Comparison of ENCODE assay signal across 15 cellular contexts in genomic region chr7:43592321-43592720, GRCh38. TPM values are rescaled to one million over a fixed set of nuclear protein-coding genes. Genes with fewer than 3 reads are reported as not detected.
DNase-seq lines count a peak whose midpoint lies in the region; ATAC-seq and TF ChIP-seq lines count a peak whose summit lies in the region.
"Had no signal": no experiment of that assay in that cellular context is flagged by ENCODE, and none has a peak within 500 bp of the region (broad histone marks: within the 10 kb centered on the region; RNA-seq: fewer than 3 reads in every experiment).

No MANE protein-coding gene starts in this region.

- H3K9me3 ChIP-seq in thoracic aorta (no peaks in the 10 kb centered on the region), vagina (no peaks in the 10 kb centered on the region), mucosa of descending colon (no peaks in the 10 kb centered on the region)
- H3K9me3 ChIP-seq: spleen, uterus had no signal

- no peak for TF ChIP-seq CTCF in thoracic aorta (IDR thresholded peaks at IDR 0.05)
- no peak for TF ChIP-seq CTCF in vagina (IDR thresholded peaks at IDR 0.05)
- no peak for TF ChIP-seq CTCF in mucosa of descending colon (IDR thresholded peaks at IDR 0.05)

- H3K4me1 ChIP-seq in thoracic aorta (ENCODE audit: control insufficient read depth in 1 of 2, low read depth in 2 of 2) (peaks cover 44 to 87% of the 10 kb centered on the region in 2 donors), vagina (peaks cover 29% of the 10 kb centered on the region), mucosa of descending colon (ENCODE audit: low read depth) (peaks cover 43% of the 10 kb centered on the region)
- H3K4me1 ChIP-seq: uterus had no signal

- DNase-seq in activated naive CD4-positive, alpha-beta T cell treated with anti-CD3 and anti-CD28 coated beads, Interleukin-2, amount 10 ng/mL, durations not matched to agents 7 days and 5 days: no peak
- no peak for DNase-seq in activated naive CD4-positive, alpha-beta T cell treated with anti-CD3 and anti-CD28 coated beads, Interleukin-2, amount 50 U/mL, for 16 hours
- DNase-seq in T-cell (no peak), glomerular visceral epithelial cell (ENCODE audit: extremely low spot score) (peak; percentile 35), thoracic aorta (ENCODE audit: low spot score) (no peak), vagina (ENCODE audit: extremely low spot score in 2 of 2) (no peak), NCI-H524 (lab: John Stamatoyannopoulos, UW) (no peak), mucosa of descending colon (no peak)
- DNase-seq: activated CD4-positive, CD25-positive, alpha-beta regulatory T cell treated with anti-CD3 and anti-CD28 coated beads, Interleukin-2, amount 50 U/mL, for 72 hours; activated naive CD4-positive, alpha-beta T cell treated with Interleukin-2 at 50 U/mL for 16 hours; cortex of kidney; DMS79; NCI-H1092; spleen; uterus had no signal

- CTCF ChIA-PET in activated naive CD4-positive, alpha-beta T cell treated with anti-CD3 and anti-CD28 coated beads, Interleukin-2, amount 10 ng/mL, durations not matched to agents 7 days and 5 days (lab: Charles Lee): interaction anchor here (1.9 kb wide), 1 partner anchor 10 kb away, joined by 14 read pairs; the partner anchor contains the start of gene STK17A
- CTCF ChIA-PET in T-cell (lab: Charles Lee): interaction anchor here (0.7 to 3.2 kb wide), 4 partner anchors 10 to 107 kb away, joined by 3 to 14 read pairs (median 8); partner anchors contain the start of gene STK17A (in 1 of the 2)

- peaks cover 40% of the 10 kb centered on the region for H3K36me3 Mint-ChIP-seq in activated naive CD4-positive, alpha-beta T cell treated with anti-CD3 and anti-CD28 coated beads, Interleukin-2, amount 10 ng/mL, durations not matched to agents 7 days and 5 days
- H3K36me3 Mint-ChIP-seq in T-cell: peaks cover 22% of the 10 kb centered on the region

- intact Hi-C loops in vagina (cut with DNase I): no loop called here
- intact Hi-C loops in mucosa of descending colon (cut with DNase I, micrococcal nuclease): no loop called here

- H3K27ac ChIP-seq in thoracic aorta (peak overlapping the region; percentile 13 to 66), vagina (no peak overlapping the region)
- H3K27ac ChIP-seq: uterus had no signal

- H3K36me3 ChIP-seq in thoracic aorta (no peaks in the 10 kb centered on the region), vagina (peaks cover 0 to 8% of the 10 kb centered on the region in 2 donors), mucosa of descending colon (ENCODE audit: low read depth) (no peaks in the 10 kb centered on the region)
- H3K36me3 ChIP-seq: uterus had no signal

- POLR2A ChIA-PET in T-cell (lab: Charles Lee): interaction anchor here (0.6 to 1.0 kb wide), 11 partner anchors 10 to 203 kb away, joined by 3 to 9 read pairs (median 4); partner anchors contain the start of gene STK17A (in 1 of the 2)

- H3K27me3 ChIP-seq in thoracic aorta (replicated peaks; ENCODE audit: insufficient read depth): no peaks in the 10 kb centered on the region
- H3K27me3 ChIP-seq in vagina: no peaks in the 10 kb centered on the region
- H3K27me3 ChIP-seq: spleen, uterus had no signal

- H3K27ac Mint-ChIP-seq in activated naive CD4-positive, alpha-beta T cell treated with anti-CD3 and anti-CD28 coated beads, Interleukin-2, amount 10 ng/mL, durations not matched to agents 7 days and 5 days: peak overlapping the region; percentile 24
- H3K27ac Mint-ChIP-seq in T-cell: peak overlapping the region; percentile 80 to 86

- H3K4me1 Mint-ChIP-seq in activated naive CD4-positive, alpha-beta T cell treated with anti-CD3 and anti-CD28 coated beads, Interleukin-2, amount 10 ng/mL, durations not matched to agents 7 days and 5 days: peaks cover 80% of the 10 kb centered on the region
- peaks cover 85 to 86% (median 86%) of the 10 kb centered on the region in 3 donors for H3K4me1 Mint-ChIP-seq in T-cell

- no peaks in the 10 kb centered on the region for H3K27me3 Mint-ChIP-seq in activated naive CD4-positive, alpha-beta T cell treated with anti-CD3 and anti-CD28 coated beads, Interleukin-2, amount 10 ng/mL, durations not matched to agents 7 days and 5 days
- H3K27me3 Mint-ChIP-seq in T-cell: no peaks in the 10 kb centered on the region

- H3K4me3 Mint-ChIP-seq in activated naive CD4-positive, alpha-beta T cell treated with anti-CD3 and anti-CD28 coated beads, Interleukin-2, amount 10 ng/mL, durations not matched to agents 7 days and 5 days: no peak overlapping the region
- H3K4me3 Mint-ChIP-seq in T-cell: peak overlapping the region; percentile 62 to 96 (median 69)

- no peak for TF ChIP-seq POLR2A in vagina (IDR thresholded peaks at IDR 0.05)

- H3K4me3 ChIP-seq in thoracic aorta (no peak overlapping the region), vagina (no peak overlapping the region), mucosa of descending colon (no peak overlapping the region)
- H3K4me3 ChIP-seq: uterus had no signal

- ATAC-seq in T-cell (replicated peaks in 1 of 4): no peak
- no peak for ATAC-seq in thoracic aorta (ENCODE audit: insufficient number of reproducible peaks, low FRiP score, low read depth)
- no peak for ATAC-seq in mucosa of descending colon

- no peaks in the 10 kb centered on the region for H3K9me3 Mint-ChIP-seq in activated naive CD4-positive, alpha-beta T cell treated with anti-CD3 and anti-CD28 coated beads, Interleukin-2, amount 10 ng/mL, durations not matched to agents 7 days and 5 days
- H3K9me3 Mint-ChIP-seq in T-cell: no peaks in the 10 kb centered on the region

RNA-seq across cellular contexts. Expression of gene STK17A, which starts 9.4 kb away (rescaled TPM):
- total RNA-seq in T-cell (100 to 1,000 TPM; 101 to 120 (median 117) TPM), thoracic aorta (10 to 100 TPM; 42.4 to 55.5 TPM), vagina (16.7 TPM), mucosa of descending colon (10 to 100 TPM; 17.9 to 30.0 (median 19.5) TPM)
